In the genomic region with DNA sequence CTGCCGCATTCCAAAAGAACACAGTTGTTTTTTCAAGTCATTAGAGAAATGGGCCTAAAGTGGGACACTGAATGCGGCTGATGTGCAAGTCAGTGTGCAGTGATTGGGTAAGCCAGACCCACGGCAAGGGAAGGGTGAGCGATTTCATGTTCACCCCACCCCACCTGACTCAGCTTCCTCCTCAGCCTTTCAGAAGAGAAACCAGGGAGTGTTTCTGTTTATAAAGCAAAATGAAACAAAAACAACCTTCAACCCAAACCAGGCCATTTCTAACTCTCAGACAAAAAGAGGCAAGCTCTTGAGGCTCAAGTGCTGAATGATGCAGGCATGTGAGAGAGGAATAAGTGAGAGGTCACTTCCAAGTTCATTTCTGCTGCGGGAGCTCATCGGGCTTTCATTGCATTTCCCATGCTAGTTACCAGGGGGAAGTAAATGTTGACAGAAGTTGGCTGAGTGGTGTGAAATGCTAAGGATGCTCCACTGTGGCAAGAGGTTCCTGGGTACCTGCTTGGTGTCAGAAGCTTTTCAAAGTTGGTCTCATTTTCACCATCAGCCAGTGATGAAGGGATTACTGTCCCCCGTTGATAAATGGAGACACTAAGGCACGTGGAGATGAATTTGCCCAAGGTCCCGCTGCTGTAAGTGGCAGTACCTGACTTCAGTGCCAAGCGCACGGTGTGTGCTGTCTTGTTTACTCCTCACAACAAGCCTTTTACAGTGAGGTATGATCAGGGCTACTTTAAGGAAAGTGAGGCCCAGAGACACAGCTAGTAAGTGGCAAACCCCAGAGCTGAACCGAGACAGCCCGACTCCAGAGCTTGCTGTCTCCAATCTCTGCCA, we compare ENCODE assay signal across 8 cellular contexts. TPM values are rescaled to one million over a fixed set of nuclear protein-coding genes. Genes with fewer than 3 reads are reported as not detected.
DNase-seq lines count a peak whose midpoint lies in the region; ATAC-seq and TF ChIP-seq lines count a peak whose summit lies in the region.

No MANE protein-coding gene starts in this region.

- peaks cover 3 to 9% of the 10 kb centered on the region in 2 experiments for H3K36me3 ChIP-seq in mesenchymal stem cell (ENCODE audit: control insufficient read depth in 1 of 2, insufficient read depth in 2 of 2, low read depth in 1 of 2, low read length in 2 of 2)
- H3K36me3 ChIP-seq in ascending aorta, result no peaks in the 10 kb centered on the region

- H3K36me3 Mint-ChIP-seq in activated naive CD4-positive, alpha-beta T cell treated with anti-CD3 and anti-CD28 coated beads, Interleukin-2, amount 50 U/mL, for 72 hours, result peaks cover 6 to 9% of the 10 kb centered on the region in 2 donors

- peak overlapping the region in 1 of 2 donors; percentile 79 for H3K27ac Mint-ChIP-seq in activated naive CD4-positive, alpha-beta T cell treated with anti-CD3 and anti-CD28 coated beads, Interleukin-2, amount 50 U/mL, for 72 hours

- 72% methylated on average over 10 of the region's 13 CpGs for WGBS in mesenchymal stem cell

- H2BK5ac ChIP-seq in mesenchymal stem cell (ENCODE audit: low read depth, low read length, poor library complexity, severe bottlenecking), result no peak overlapping the region

- no peak for TF ChIP-seq CTCF in ascending aorta (IDR thresholded peaks at IDR 0.05)

- no peak overlapping the region for H3K23ac ChIP-seq in mesenchymal stem cell (ENCODE audit: low read length in 2 of 2)

- peak overlapping the region; percentile 82 for H2BK15ac ChIP-seq in mesenchymal stem cell (ENCODE audit: low read depth, poor library complexity, severe bottlenecking)

- peak overlapping the region; percentile 53 for H4K91ac ChIP-seq in mesenchymal stem cell (ENCODE audit: low read length)

- DNase-seq in activated naive CD4-positive, alpha-beta T cell treated with anti-CD3 and anti-CD28 coated beads, Interleukin-2, amount 50 U/mL, for 72 hours (ENCODE audit: low spot score in 2 of 2), result peak in 1 of 2 donors; percentile 50
- DNase-seq in mesenchymal stem cell, result peak; percentile 96
- DNase-seq in ascending aorta (ENCODE audit: low spot score in 2 of 2), result no peak
- no peak for DNase-seq in iPS-NIHi7 (ENCODE audit: extremely low spot score)
- no peak for DNase-seq in G401 (ENCODE audit: low spot score)

- H2AFZ ChIP-seq in mesenchymal stem cell (ENCODE audit: low read depth, low read length), result no peak overlapping the region

- H2BK12ac ChIP-seq in mesenchymal stem cell (ENCODE audit: low read length in 2 of 2), result peak overlapping the region; percentile 87 to 94

- no peaks in the 10 kb centered on the region for H3K79me1 ChIP-seq in mesenchymal stem cell (replicated peaks; ENCODE audit: low read length, poor library complexity, severe bottlenecking)

- H4K8ac ChIP-seq in mesenchymal stem cell (ENCODE audit: low read length), result peak overlapping the region; percentile 35

- peak overlapping the region; percentile 53 to 59 for H3K4ac ChIP-seq in mesenchymal stem cell (ENCODE audit: low read depth in 1 of 2, low read length in 2 of 2)

- H3K27ac ChIP-seq in mesenchymal stem cell (ENCODE audit: low read length, poor library complexity, severe bottlenecking) (no peak overlapping the region), ascending aorta (no peak overlapping the region)

- no peak overlapping the region for H2AK5ac ChIP-seq in mesenchymal stem cell (ENCODE audit: low read length, severe bottlenecking)

- H3K4me3 ChIP-seq in mesenchymal stem cell (ENCODE audit: insufficient read depth in 1 of 2, low read depth in 1 of 2, low read length in 2 of 2), result no peak overlapping the region
- H3K4me3 ChIP-seq in ascending aorta, result no peak overlapping the region

- H3K9me3 ChIP-seq in mesenchymal stem cell (ENCODE audit: control insufficient read depth, low read length), result no peaks in the 10 kb centered on the region
- H3K9me3 ChIP-seq in ascending aorta, result no peaks in the 10 kb centered on the region

- peak overlapping the region; percentile 19 for H2BK120ac ChIP-seq in mesenchymal stem cell (ENCODE audit: low read depth, low read length)

- intact Hi-C loops in ascending aorta (cut with DNase I), result no loop called here

- in situ Hi-C loops in G401 (cut with HindIII; ENCODE audit: low sequenced_read_pairs), result loop anchor here (25.0 kb wide), 1 partner anchor 197 kb away; a partner anchor contains a TSS

- H3K27me3 ChIP-seq in mesenchymal stem cell (ENCODE audit: control insufficient read depth in 1 of 2, insufficient read depth in 1 of 2, low read length in 2 of 2) (no peaks in the 10 kb centered on the region), ascending aorta (no peaks in the 10 kb centered on the region)

- H3K9ac ChIP-seq in mesenchymal stem cell (ENCODE audit: low read length), result peak overlapping the region; percentile 38

- H3K4me1 ChIP-seq in mesenchymal stem cell (ENCODE audit: control insufficient read depth, insufficient read depth, low read depth, low read length), result peaks cover 19% of the 10 kb centered on the region
- no peaks in the 10 kb centered on the region for H3K4me1 ChIP-seq in ascending aorta

- peak overlapping the region; percentile 74 to 80 for H3K18ac ChIP-seq in mesenchymal stem cell (ENCODE audit: low read depth in 1 of 2, low read length in 2 of 2)

- no peak overlapping the region for H3K4me2 ChIP-seq in mesenchymal stem cell (ENCODE audit: low read length, poor library complexity, severe bottlenecking)

- H3K9me3 Mint-ChIP-seq in activated naive CD4-positive, alpha-beta T cell treated with anti-CD3 and anti-CD28 coated beads, Interleukin-2, amount 50 U/mL, for 72 hours, result no peaks in the 10 kb centered on the region

- H3K14ac ChIP-seq in mesenchymal stem cell (ENCODE audit: low read length in 2 of 2), result peak overlapping the region in 1 of 2 experiments; percentile 19

- ATAC-seq in GM18511 (IDR thresholded peaks at IDR 0.05; ENCODE audit: unreplicated experiment), result peak; percentile 66
- peak; percentile 71 for ATAC-seq in HG03342 (IDR thresholded peaks at IDR 0.05; ENCODE audit: unreplicated experiment)
- ATAC-seq in activated naive CD4-positive, alpha-beta T cell treated with anti-CD3 and anti-CD28 coated beads, Interleukin-2, amount 50 U/mL, for 72 hours, result peak; percentile 71 to 88
- no peak for ATAC-seq in HG02970 (IDR thresholded peaks at IDR 0.05; ENCODE audit: low FRiP score, unreplicated experiment)

RNA-seq across cellular contexts. Expression of a gene that starts 29.1 kb away (rescaled TPM):
- total RNA-seq in activated naive CD4-positive, alpha-beta T cell treated with anti-CD3 and anti-CD28 coated beads, Interleukin-2, amount 50 U/mL, for 72 hours, result 1 to 10 TPM; 6.1 to 7.0 TPM
- 9.8 TPM for polyA plus RNA-seq in mesenchymal stem cell (2013, experiment 1 of 2)
- 8.9 TPM for polyA plus RNA-seq in mesenchymal stem cell (2013, experiment 2 of 2)
- total RNA-seq in ascending aorta, result 11.0 TPM
- total RNA-seq in G401 (2014; rRNA removed; shearing (Covaris generic)), result 7.1 and 17.8 TPM in 2 replicates

RNA-seq across cellular contexts. Expression of a gene that starts 31.1 kb away (rescaled TPM):
- total RNA-seq in activated naive CD4-positive, alpha-beta T cell treated with anti-CD3 and anti-CD28 coated beads, Interleukin-2, amount 50 U/mL, for 72 hours, result 10 to 100 TPM; 40.7 to 66.1 TPM
- 21.6 TPM for polyA plus RNA-seq in mesenchymal stem cell (2013, experiment 1 of 2)
- 21.8 TPM for polyA plus RNA-seq in mesenchymal stem cell (2013, experiment 2 of 2)
- total RNA-seq in ascending aorta, result 73.9 TPM
- 9.0 and 12.3 TPM in 2 replicates for total RNA-seq in G401 (2014; rRNA removed; shearing (Covaris generic))
